Comparison of ENCODE assay signal across 27 cellular contexts in genomic region chr3:155390361-155390760, GRCh38.
"Had no signal": no experiment of that assay in that cellular context is flagged by ENCODE, and none has a peak within 500 bp of the region (broad histone marks: within the 10 kb centered on the region; RNA-seq: fewer than 3 reads in every experiment).

No MANE protein-coding gene starts in this region.

- H3K4me1 Mint-ChIP-seq: central memory CD8-positive, alpha-beta T cell; natural killer cell; stimulated activated effector memory CD8-positive, alpha-beta T cell treated with anti-CD3 and anti-CD28 coated beads, Interleukin-12 subunit alpha, Interleukin-12 subunit beta, amount 100 ng/mL, for 72 hours had no signal

- H3K27me3 Mint-ChIP-seq: central memory CD8-positive, alpha-beta T cell; stimulated activated naive CD8-positive, alpha-beta T cell treated with anti-CD3 and anti-CD28 coated beads, Interleukin-15, Interleukin-2, amounts not matched to agents 100 ng/mL and 50 ng/mL, for 24 hours had no signal

- H2AFZ ChIP-seq: neural progenitor cell had no signal

- H3K36me3 Mint-ChIP-seq: activated naive CD4-positive, alpha-beta T cell treated with anti-CD3 and anti-CD28 coated beads, Interleukin-2, amount 50 U/mL, for 72 hours; natural killer cell; neural progenitor cell; stimulated activated effector memory CD8-positive, alpha-beta T cell treated with anti-CD3 and anti-CD28 coated beads, Interleukin-12 subunit alpha, Interleukin-12 subunit beta, amount 100 ng/mL, for 72 hours had no signal

- FAIRE-seq: bronchial epithelial cell, keratinocyte, small intestine had no signal

- H3K27me3 ChIP-seq: esophagus squamous epithelium, neural progenitor cell, uterus had no signal

- H3K27ac ChIP-seq: epithelial cell of prostate, neural progenitor cell, thoracic aorta had no signal

- H3K36me3 ChIP-seq: esophagus squamous epithelium, neural progenitor cell, thoracic aorta, uterus had no signal

- H3K4me3 ChIP-seq: esophagus squamous epithelium, neural progenitor cell, thoracic aorta, uterus had no signal

- DNase-seq: activated CD4-positive, alpha-beta T cell treated with anti-CD3 and anti-CD28 coated beads for 4 hours; activated CD4-positive, alpha-beta T cell treated with anti-CD3 and anti-CD28 coated beads, Interleukin-2, amount 50 U/mL, for 4 hours; activated naive CD4-positive, alpha-beta T cell; activated T-cell treated with anti-CD3 and anti-CD28 coated beads for 4 hours; activated T-cell treated with anti-CD3 and anti-CD28 coated beads, Interleukin-2, amount 50 U/mL, for 72 hours; anterior cingulate cortex; endodermal cell; esophagus squamous epithelium; foreskin melanocyte; left colon; natural killer cell; occipital lobe; posterior cingulate gyrus; small intestine; stimulated activated CD4-positive, alpha-beta T cell treated with anti-CD3 and anti-CD28 coated beads, Interleukin-4, amount 100 ng/mL, for 24 hours; trophoblast cell; uterus had no signal

- H3K27ac Mint-ChIP-seq: activated naive CD4-positive, alpha-beta T cell treated with anti-CD3 and anti-CD28 coated beads, Interleukin-2, amount 50 U/mL, for 72 hours; activated T-cell treated with anti-CD3 and anti-CD28 coated beads, Interleukin-2, amount 50 U/mL, for 72 hours; dendritic cell treated with granulocyte-macrophage colony-stimulating factor and Interleukin-4, amounts not matched to agents 40 ng/mL and 50 ng/mL, for 4 days; endodermal cell; natural killer cell; neural progenitor cell; stimulated activated effector memory CD8-positive, alpha-beta T cell treated with anti-CD3 and anti-CD28 coated beads, Interleukin-12 subunit alpha, Interleukin-12 subunit beta, amount 100 ng/mL, for 72 hours; stimulated activated naive CD8-positive, alpha-beta T cell treated with anti-CD3 and anti-CD28 coated beads, Interleukin-15, Interleukin-2, amounts not matched to agents 100 ng/mL and 50 ng/mL, for 24 hours had no signal

- ATAC-seq: activated naive CD4-positive, alpha-beta T cell treated with anti-CD3 and anti-CD28 coated beads, Interleukin-2, amount 50 U/mL, for 72 hours; activated T-cell treated with anti-CD3 and anti-CD28 coated beads, Interleukin-2, amount 50 U/mL, for 72 hours; left colon; natural killer cell; stimulated activated effector memory CD8-positive, alpha-beta T cell treated with anti-CD3 and anti-CD28 coated beads, Interleukin-12 subunit alpha, Interleukin-12 subunit beta, amount 100 ng/mL, for 72 hours had no signal

- H3K4me3 Mint-ChIP-seq: activated T-cell treated with anti-CD3 and anti-CD28 coated beads, Interleukin-2, amount 50 U/mL, for 72 hours; central memory CD8-positive, alpha-beta T cell; dendritic cell treated with granulocyte-macrophage colony-stimulating factor and Interleukin-4, amounts not matched to agents 40 ng/mL and 50 ng/mL, for 4 days; endodermal cell; natural killer cell; neural progenitor cell; stimulated activated effector memory CD8-positive, alpha-beta T cell treated with anti-CD3 and anti-CD28 coated beads, Interleukin-12 subunit alpha, Interleukin-12 subunit beta, amount 100 ng/mL, for 72 hours; stimulated activated naive CD8-positive, alpha-beta T cell treated with anti-CD3 and anti-CD28 coated beads, Interleukin-15, Interleukin-2, amounts not matched to agents 100 ng/mL and 50 ng/mL, for 24 hours had no signal

- H3K4me1 ChIP-seq: uterus had no signal

- H3K9me3 Mint-ChIP-seq: activated T-cell treated with anti-CD3 and anti-CD28 coated beads, Interleukin-2, amount 50 U/mL, for 72 hours had no signal
